In genomic region chr18:34867520-34867919, GRCh38 we compare ENCODE assay signal across 8 cellular contexts.
DNase-seq lines count a peak whose midpoint lies in the region; ATAC-seq and TF ChIP-seq lines count a peak whose summit lies in the region.

No MANE protein-coding gene starts in this region.

- H3K36me3 Mint-ChIP-seq in activated naive CD8-positive, alpha-beta T cell treated with anti-CD3 and anti-CD28 coated beads for 36 hours: peaks cover 9% of the 10 kb centered on the region
- no peaks in the 10 kb centered on the region for H3K36me3 Mint-ChIP-seq in naive thymus-derived CD8-positive, alpha-beta T cell

- H3K4me1 Mint-ChIP-seq in activated naive CD8-positive, alpha-beta T cell treated with anti-CD3 and anti-CD28 coated beads for 36 hours: peaks cover 45% of the 10 kb centered on the region
- peaks cover 2 to 19% (median 9%) of the 10 kb centered on the region in 4 donors for H3K4me1 Mint-ChIP-seq in naive thymus-derived CD8-positive, alpha-beta T cell

- H3K4me3 ChIP-seq in LNCaP clone FGC (ENCODE audit: low read depth, low read length): no peak overlapping the region

- DNase-seq in DMS153 (lab: John Stamatoyannopoulos, UW): peak; percentile 81
- DNase-seq in LNCaP clone FGC (ENCODE audit: low read depth): no peak
- no peak for DNase-seq in activated naive CD8-positive, alpha-beta T cell treated with anti-CD3 and anti-CD28 coated beads for 36 hours
- peak; percentile 6 for DNase-seq in kidney tubule cell (ENCODE audit: low spot score)
- no peak for DNase-seq in activated CD4-positive, alpha-beta T cell treated with anti-CD3 and anti-CD28 coated beads for 1 hour
- no peak for DNase-seq in NCI-H2029 (lab: John Stamatoyannopoulos, UW)
- DNase-seq in naive thymus-derived CD8-positive, alpha-beta T cell: no peak

- no peak for ATAC-seq in GM18519 (IDR thresholded peaks at IDR 0.05; ENCODE audit: low FRiP score, unreplicated experiment)
- ATAC-seq in naive thymus-derived CD8-positive, alpha-beta T cell: no peak

- peak overlapping the region; percentile 78 for H3K27ac Mint-ChIP-seq in activated naive CD8-positive, alpha-beta T cell treated with anti-CD3 and anti-CD28 coated beads for 36 hours
- H3K27ac Mint-ChIP-seq in naive thymus-derived CD8-positive, alpha-beta T cell: no peak overlapping the region

- POLR2A ChIA-PET in naive thymus-derived CD8-positive, alpha-beta T cell (lab: Charles Lee): no interaction called here

- peaks cover 4% of the 10 kb centered on the region for H3K9me3 Mint-ChIP-seq in activated naive CD8-positive, alpha-beta T cell treated with anti-CD3 and anti-CD28 coated beads for 36 hours
- no peaks in the 10 kb centered on the region for H3K9me3 Mint-ChIP-seq in naive thymus-derived CD8-positive, alpha-beta T cell

- H3K4me3 Mint-ChIP-seq in activated naive CD8-positive, alpha-beta T cell treated with anti-CD3 and anti-CD28 coated beads for 36 hours: no peak overlapping the region
- H3K4me3 Mint-ChIP-seq in naive thymus-derived CD8-positive, alpha-beta T cell: no peak overlapping the region

- peak; percentile 56 for TF ChIP-seq CTCF in LNCaP clone FGC (IDR thresholded peaks at IDR 0.05; ENCODE audit: control insufficient read depth, extremely low read depth, insufficient read depth)

- H3K27me3 Mint-ChIP-seq in activated naive CD8-positive, alpha-beta T cell treated with anti-CD3 and anti-CD28 coated beads for 36 hours: no peaks in the 10 kb centered on the region
- no peaks in the 10 kb centered on the region for H3K27me3 Mint-ChIP-seq in naive thymus-derived CD8-positive, alpha-beta T cell

Comparison
In these comparisons a context has a peak if more than half of its experiments do, and no peak if none do; other contexts are left out.
1. DNase-seq: peak in DMS153 (single experiment) and kidney tubule cell (single experiment); none in LNCaP clone FGC (single experiment), activated naive CD8-positive, alpha-beta T cell treated with anti-CD3 and anti-CD28 coated beads for 36 hours (single experiment), activated CD4-positive, alpha-beta T cell treated with anti-CD3 and anti-CD28 coated beads for 1 hour (single experiment), NCI-H2029 (single experiment) and naive thymus-derived CD8-positive, alpha-beta T cell (0 of 10).